29 cellular contexts compared by ENCODE assay signal in the genomic region with DNA sequence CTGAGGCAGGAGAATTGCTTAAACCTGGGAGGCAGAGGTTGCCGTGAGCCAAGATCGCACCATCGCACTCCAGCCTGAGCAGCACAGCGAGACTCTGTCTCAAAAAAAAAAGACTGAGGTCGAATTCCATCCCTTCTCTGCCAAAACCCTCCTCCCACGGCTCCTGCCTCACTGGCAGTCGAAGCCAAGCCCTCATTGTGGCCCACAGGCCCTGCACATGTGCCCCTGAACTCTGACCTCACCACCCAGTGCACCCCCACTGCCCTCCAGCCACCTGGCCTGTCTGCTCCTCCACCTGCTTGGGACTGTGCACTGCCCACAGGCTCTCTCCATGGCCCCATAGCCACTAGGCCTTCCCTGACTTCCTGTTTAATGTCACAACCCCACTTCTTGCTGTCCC.
"Had no signal": no experiment of that assay in that cellular context is flagged by ENCODE, and none has a peak within 500 bp of the region (broad histone marks: within the 10 kb centered on the region; RNA-seq: fewer than 3 reads in every experiment).

No MANE protein-coding gene starts in this region.

- H3K4me1 Mint-ChIP-seq: T-cell had no signal

- H3K27ac ChIP-seq: brain microvascular endothelial cell, Peyer's patch, VCaP had no signal

- H3K9me3 Mint-ChIP-seq: activated T-cell treated with anti-CD3 and anti-CD28 coated beads, Interleukin-2, amount 50 U/mL, for 24 hours; T-cell had no signal

- ATAC-seq: activated naive CD4-positive, alpha-beta T cell treated with anti-CD3 and anti-CD28 coated beads, Interleukin-2, amount 50 U/mL, for 72 hours; PC-3; SK-N-SH treated with all-trans-retinoic acid at 6 μM for 48 hours; T-cell; T-helper 17 cell had no signal

- H3K36me3 ChIP-seq: brain microvascular endothelial cell, Peyer's patch had no signal

- H3K36me3 Mint-ChIP-seq: activated naive CD4-positive, alpha-beta T cell treated with anti-CD3 and anti-CD28 coated beads, Interleukin-2, amount 50 U/mL, for 72 hours; T-cell had no signal

- H3K4me3 ChIP-seq: Peyer's patch had no signal

- H3K4me1 ChIP-seq: Peyer's patch had no signal

- H3K4me3 Mint-ChIP-seq: activated CD4-positive, alpha-beta memory T cell treated with anti-CD3 and anti-CD28 coated beads, Interleukin-2, amount 10 ng/mL, durations not matched to agents 7 days and 5 days; activated naive CD4-positive, alpha-beta T cell treated with anti-CD3 and anti-CD28 coated beads for 36 hours; activated T-cell treated with anti-CD3 and anti-CD28 coated beads, Interleukin-2, amount 50 U/mL, for 24 hours; T-cell; T-helper 17 cell had no signal

- H3K27me3 ChIP-seq: brain microvascular endothelial cell, Peyer's patch had no signal

- H3K27me3 Mint-ChIP-seq: activated CD4-positive, alpha-beta memory T cell treated with anti-CD3 and anti-CD28 coated beads, Interleukin-2, amount 10 ng/mL, durations not matched to agents 7 days and 5 days; activated T-cell treated with anti-CD3 and anti-CD28 coated beads, Interleukin-2, amount 50 U/mL, for 24 hours; T-cell; T-helper 17 cell had no signal

- H3K9me3 ChIP-seq: Peyer's patch had no signal

- DNase-seq: activated CD4-positive, alpha-beta memory T cell treated with anti-CD3 and anti-CD28 coated beads, Interleukin-2, amount 10 ng/mL, durations not matched to agents 7 days and 5 days; activated CD4-positive, alpha-beta T cell treated with anti-CD3 and anti-CD28 coated beads for 1 hour; activated CD4-positive, alpha-beta T cell treated with anti-CD3 and anti-CD28 coated beads for 48 hours; activated CD4-positive, CD25-positive, alpha-beta regulatory T cell; activated gamma-delta T cell treated with Interleukin-2 at 50 U/mL for 16 hours; activated naive CD4-positive, alpha-beta T cell treated with anti-CD3 and anti-CD28 coated beads for 36 hours; activated T-cell treated with anti-CD3 and anti-CD28 coated beads, Interleukin-2, amount 50 U/mL, for 24 hours; amniotic stem cell; aorta; brain microvascular endothelial cell; central memory CD4-positive, alpha-beta T cell; Karpas-422; KBM-7; NCI-H1105 treated with DMSO at 0.1 percent for 48 hours; NCI-H1436 treated with DMSO at 0.1 percent for 48 hours; NCI-H1694 treated with DMSO at 0.1 percent for 48 hours; NCI-H2029; NCI-H345; NCI-H524 treated with DMSO at 0.1 percent for 48 hours; NK-92 treated with Interleukin-12 subunit alpha and Interleukin-12 subunit beta, amount 100 ng/mL, for 24 hours; PC-3; Peyer's patch; RPMI8226; SIG-M5; T-cell; T-helper 17 cell had no signal

- H3K27ac Mint-ChIP-seq: activated CD4-positive, alpha-beta memory T cell treated with anti-CD3 and anti-CD28 coated beads, Interleukin-2, amount 10 ng/mL, durations not matched to agents 7 days and 5 days; activated naive CD4-positive, alpha-beta T cell treated with anti-CD3 and anti-CD28 coated beads for 36 hours; activated T-cell treated with anti-CD3 and anti-CD28 coated beads, Interleukin-2, amount 50 U/mL, for 24 hours; T-cell; T-helper 17 cell had no signal
